39 cellular contexts compared by ENCODE assay signal in the genomic region with DNA sequence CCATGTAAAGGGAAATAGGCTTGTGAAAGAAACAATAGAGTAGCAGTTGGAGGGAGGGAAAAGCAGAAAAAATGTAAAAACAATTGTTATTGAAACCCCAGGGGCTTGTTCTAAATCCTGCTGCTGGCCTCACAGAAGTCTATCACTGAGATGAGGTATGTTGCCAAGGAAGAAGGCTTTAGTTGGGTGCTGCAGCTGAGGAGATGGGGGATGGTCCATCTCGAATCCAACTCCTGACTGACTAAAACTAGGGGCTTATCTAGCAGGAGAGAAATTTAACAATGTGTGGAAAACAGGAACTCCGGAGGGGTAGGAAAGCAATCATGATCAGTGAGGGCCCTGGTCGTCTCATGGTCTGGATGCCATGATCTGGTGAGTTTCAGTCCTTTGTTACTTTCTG.
"Had no signal": no experiment of that assay in that cellular context is flagged by ENCODE, and none has a peak within 500 bp of the region (broad histone marks: within the 10 kb centered on the region; RNA-seq: fewer than 3 reads in every experiment).

No MANE protein-coding gene starts in this region.

- H3K4me1 ChIP-seq: adrenal gland, ascending aorta, body of pancreas, breast epithelium had no signal

- H3K36me3 Mint-ChIP-seq: activated naive CD4-positive, alpha-beta T cell treated with anti-CD3 and anti-CD28 coated beads, Interleukin-2, amount 10 ng/mL, durations not matched to agents 7 days and 5 days; activated naive CD8-positive, alpha-beta T cell; activated naive CD8-positive, alpha-beta T cell treated with anti-CD3 and anti-CD28 coated beads for 36 hours had no signal

- H3K9me3 ChIP-seq: adrenal gland had no signal

- H3K27me3 Mint-ChIP-seq: activated naive CD4-positive, alpha-beta T cell treated with anti-CD3 and anti-CD28 coated beads, Interleukin-2, amount 10 ng/mL, durations not matched to agents 7 days and 5 days had no signal

- ATAC-seq: activated naive CD4-positive, alpha-beta T cell treated with anti-CD3 and anti-CD28 coated beads, Interleukin-2, amount 50 U/mL, for 72 hours; activated naive CD8-positive, alpha-beta T cell treated with anti-CD3 and anti-CD28 coated beads, Interleukin-2, amount 50 U/mL, for 24 hours; activated T-cell treated with anti-CD3 and anti-CD28 coated beads, Interleukin-2, amount 50 U/mL, for 4 hours; activated T-cell treated with anti-CD3 and anti-CD28 coated beads, Interleukin-2, amount 50 U/mL, for 72 hours; activated T-helper 17 cell treated with anti-CD3 and anti-CD28 coated beads, Interleukin-2, amount 50 U/mL, for 72 hours; body of pancreas had no signal

- H3K4me3 ChIP-seq: adrenal gland, ascending aorta, body of pancreas, breast epithelium, cardiac muscle cell had no signal

- H3K4me3 Mint-ChIP-seq: activated naive CD4-positive, alpha-beta T cell treated with anti-CD3 and anti-CD28 coated beads for 36 hours; activated naive CD4-positive, alpha-beta T cell treated with anti-CD3 and anti-CD28 coated beads, Interleukin-2, amount 10 ng/mL, durations not matched to agents 7 days and 5 days; activated naive CD4-positive, alpha-beta T cell treated with anti-CD3 and anti-CD28 coated beads, Interleukin-2, amount 50 U/mL, for 24 hours; activated naive CD8-positive, alpha-beta T cell; activated naive CD8-positive, alpha-beta T cell treated with anti-CD3 and anti-CD28 coated beads for 36 hours; activated naive CD8-positive, alpha-beta T cell treated with anti-CD3 and anti-CD28 coated beads, Interleukin-2, amount 10 ng/mL, durations not matched to agents 7 days and 5 days; activated naive CD8-positive, alpha-beta T cell treated with anti-CD3 and anti-CD28 coated beads, Interleukin-2, amount 50 U/mL, for 24 hours; activated T-cell treated with anti-CD3 and anti-CD28 coated beads, Interleukin-2, amount 50 U/mL, for 24 hours; activated T-cell treated with anti-CD3 and anti-CD28 coated beads, Interleukin-2, amount 50 U/mL, for 4 hours; activated T-cell treated with anti-CD3 and anti-CD28 coated beads, Interleukin-2, amount 50 U/mL, for 72 hours; activated T-helper 1 cell treated with anti-CD3 and anti-CD28 coated beads, Interleukin-12 subunit alpha, Interleukin-12 subunit beta, Interleukin-2, Interleukin-4 antibody, amounts not matched to agents 30 ng/mL and 10 ng/mL and 1 ng/mL, durations not matched to agents 14 hours and 24 hours and 36 hours; activated T-helper 17 cell treated with anti-CD3 and anti-CD28 coated beads, Interleukin-2, amount 50 U/mL, for 72 hours; brain; central memory CD8-positive, alpha-beta T cell had no signal

- DNase-seq: activated effector memory CD4-positive, alpha-beta T cell treated with anti-CD3 and anti-CD28 coated beads, Interleukin-2, amount 50 U/mL, for 16 hours; activated effector memory CD4-positive, alpha-beta T cell treated with Interleukin-2 at 50 U/mL for 16 hours; activated gamma-delta T cell; activated gamma-delta T cell treated with Interleukin-2 at 50 U/mL for 16 hours; activated naive CD4-positive, alpha-beta T cell; activated naive CD4-positive, alpha-beta T cell treated with anti-CD3 and anti-CD28 coated beads for 36 hours; activated naive CD4-positive, alpha-beta T cell treated with anti-CD3 and anti-CD28 coated beads, Interleukin-2, amount 10 ng/mL, durations not matched to agents 7 days and 5 days; activated naive CD4-positive, alpha-beta T cell treated with anti-CD3 and anti-CD28 coated beads, Interleukin-2, amount 50 U/mL, for 16 hours; activated naive CD4-positive, alpha-beta T cell treated with Interleukin-2 at 50 U/mL for 16 hours; activated naive CD8-positive, alpha-beta T cell treated with anti-CD3 and anti-CD28 coated beads for 36 hours; activated naive CD8-positive, alpha-beta T cell treated with anti-CD3 and anti-CD28 coated beads, Interleukin-2, amount 10 ng/mL, durations not matched to agents 7 days and 5 days; activated naive CD8-positive, alpha-beta T cell treated with anti-CD3 and anti-CD28 coated beads, Interleukin-2, amount 50 U/mL, for 24 hours; activated T-cell treated with anti-CD3 and anti-CD28 coated beads, Interleukin-2, amount 50 U/mL, for 1 hour; activated T-cell treated with anti-CD3 and anti-CD28 coated beads, Interleukin-2, amount 50 U/mL, for 24 hours; activated T-cell treated with anti-CD3 and anti-CD28 coated beads, Interleukin-2, amount 50 U/mL, for 4 hours; activated T-cell treated with anti-CD3 and anti-CD28 coated beads, Interleukin-2, amount 50 U/mL, for 48 hours; activated T-cell treated with anti-CD3 and anti-CD28 coated beads, Interleukin-2, amount 50 U/mL, for 72 hours; adrenal gland; amniotic stem cell; amygdala; anterior cingulate cortex; aorta; body of pancreas; brain microvascular endothelial cell; caudate nucleus; central memory CD4-positive, alpha-beta T cell; cerebellar nuclear complex had no signal

- H3K27me3 ChIP-seq: adrenal gland, ascending aorta, body of pancreas, brain microvascular endothelial cell had no signal

- H3K4me1 Mint-ChIP-seq: activated naive CD4-positive, alpha-beta T cell treated with anti-CD3 and anti-CD28 coated beads, Interleukin-2, amount 10 ng/mL, durations not matched to agents 7 days and 5 days; activated naive CD4-positive, alpha-beta T cell treated with anti-CD3 and anti-CD28 coated beads, Interleukin-2, amount 50 U/mL, for 24 hours; activated naive CD8-positive, alpha-beta T cell treated with anti-CD3 and anti-CD28 coated beads for 36 hours; activated naive CD8-positive, alpha-beta T cell treated with anti-CD3 and anti-CD28 coated beads, Interleukin-2, amount 50 U/mL, for 24 hours; activated T-helper 17 cell treated with anti-CD3 and anti-CD28 coated beads, Interleukin-2, amount 50 U/mL, for 72 hours; brain; central memory CD8-positive, alpha-beta T cell had no signal

- H3K27ac Mint-ChIP-seq: activated naive CD4-positive, alpha-beta T cell treated with anti-CD3 and anti-CD28 coated beads for 36 hours; activated naive CD4-positive, alpha-beta T cell treated with anti-CD3 and anti-CD28 coated beads, Interleukin-2, amount 10 ng/mL, durations not matched to agents 7 days and 5 days; activated naive CD4-positive, alpha-beta T cell treated with anti-CD3 and anti-CD28 coated beads, Interleukin-2, amount 50 U/mL, for 24 hours; activated naive CD4-positive, alpha-beta T cell treated with anti-CD3 and anti-CD28 coated beads, Interleukin-2, amount 50 U/mL, for 72 hours; activated naive CD8-positive, alpha-beta T cell; activated naive CD8-positive, alpha-beta T cell treated with anti-CD3 and anti-CD28 coated beads for 36 hours; activated naive CD8-positive, alpha-beta T cell treated with anti-CD3 and anti-CD28 coated beads, Interleukin-2, amount 10 ng/mL, durations not matched to agents 7 days and 5 days; activated naive CD8-positive, alpha-beta T cell treated with anti-CD3 and anti-CD28 coated beads, Interleukin-2, amount 50 U/mL, for 24 hours; activated T-cell treated with anti-CD3 and anti-CD28 coated beads, Interleukin-2, amount 50 U/mL, for 24 hours; activated T-cell treated with anti-CD3 and anti-CD28 coated beads, Interleukin-2, amount 50 U/mL, for 72 hours; activated T-helper 1 cell treated with anti-CD3 and anti-CD28 coated beads, Interleukin-12 subunit alpha, Interleukin-12 subunit beta, Interleukin-2, Interleukin-4 antibody, amounts not matched to agents 30 ng/mL and 10 ng/mL and 1 ng/mL, durations not matched to agents 14 hours and 24 hours and 36 hours; activated T-helper 17 cell treated with anti-CD3 and anti-CD28 coated beads, Interleukin-2, amount 50 U/mL, for 72 hours; activated T-helper 2 cell treated with anti-CD3 and anti-CD28 coated beads, Interferon-gamma antibody, Interleukin-2, Interleukin-4, amounts not matched to agents 10 μg/mL and 5 μg/mL and 100 μg/mL, durations not matched to agents 14 hours and 24 hours and 36 hours; brain had no signal

- FAIRE-seq: astrocyte had no signal

- H3K36me3 ChIP-seq: adrenal gland, ascending aorta, brain microvascular endothelial cell, breast epithelium, cardiac muscle cell had no signal

- H3K27ac ChIP-seq: adrenal gland, ascending aorta, body of pancreas, brain microvascular endothelial cell, breast epithelium, cardiac muscle cell had no signal
